13 cellular contexts compared by ENCODE assay signal in the genomic region with DNA sequence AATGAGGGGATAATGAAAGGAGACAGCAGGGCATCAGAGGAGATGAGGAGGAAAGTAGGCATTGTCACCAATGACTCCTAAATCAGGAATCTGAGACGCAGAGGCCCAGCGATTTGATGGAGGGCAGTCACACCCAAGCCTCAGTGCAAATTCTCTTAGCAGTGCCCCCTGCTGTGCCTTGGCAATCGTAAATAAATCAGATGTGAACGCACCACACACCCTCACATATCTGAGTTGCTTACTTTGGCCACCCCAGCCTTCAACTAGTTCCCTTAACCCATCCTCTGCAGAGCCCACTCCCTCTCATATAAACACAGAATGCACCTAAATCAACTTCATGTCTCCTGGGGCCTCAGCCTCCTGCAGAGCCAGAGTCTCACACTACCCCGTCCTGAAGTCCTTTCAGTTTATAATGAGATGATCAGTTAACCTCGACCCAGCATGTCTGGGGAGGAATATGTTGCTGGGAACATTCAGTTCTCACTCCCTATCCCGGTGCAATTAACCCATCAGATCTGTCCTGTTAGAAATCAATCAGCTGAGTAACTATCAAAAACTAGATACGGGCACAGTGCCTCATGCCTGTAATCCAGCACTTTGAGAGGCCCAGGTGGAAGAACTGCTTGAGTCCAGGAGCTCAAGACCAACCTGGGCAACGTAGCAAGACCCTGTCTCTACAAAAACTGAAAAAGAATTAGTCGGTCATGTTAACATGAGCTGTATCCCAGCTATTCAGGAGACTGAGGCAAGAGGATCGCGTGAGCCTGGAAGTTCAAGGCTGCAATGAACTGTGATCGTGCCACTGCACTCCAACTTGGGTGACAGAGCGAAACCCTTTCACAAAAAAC.
DNase-seq lines count a peak whose midpoint lies in the region; ATAC-seq and TF ChIP-seq lines count a peak whose summit lies in the region.
"Had no signal": no experiment of that assay in that cellular context is flagged by ENCODE, and none has a peak within 500 bp of the region (broad histone marks: within the 10 kb centered on the region; RNA-seq: fewer than 3 reads in every experiment).

No MANE protein-coding gene starts in this region.

- H3K27me3 Mint-ChIP-seq in endodermal cell (ENCODE audit: insufficient read depth), result no peaks in the 10 kb centered on the region
- H3K27me3 Mint-ChIP-seq: activated naive CD4-positive, alpha-beta T cell treated with anti-CD3 and anti-CD28 coated beads, Interleukin-2, amount 50 U/mL, for 24 hours; naive B cell had no signal

- peaks cover 8% of the 10 kb centered on the region for H3K4me1 Mint-ChIP-seq in endodermal cell

- no peaks in the 10 kb centered on the region for H3K36me3 Mint-ChIP-seq in endodermal cell (ENCODE audit: low read depth)

- DNase-seq in 8988T (peak; percentile 29), NCI-H774 (lab: John Stamatoyannopoulos, UW) (peak; percentile 14), endodermal cell (peak; percentile 79), T-helper 2 cell (no peak), caudate nucleus (lab: John Stamatoyannopoulos, UW) (no peak), GOT3 (lab: John Stamatoyannopoulos, UW) (no peak)
- DNase-seq in activated effector memory CD4-positive, alpha-beta T cell treated with Interleukin-2 at 50 U/mL for 16 hours, result no peak
- DNase-seq: activated CD4-positive, alpha-beta T cell treated with anti-CD3 and anti-CD28 coated beads, Interleukin-2, amount 50 U/mL, for 48 hours; naive B cell; NCI-H1436; SHP77 treated with DMSO at 0.1 percent for 48 hours had no signal

- no peak overlapping the region for H3K9ac ChIP-seq in endodermal cell (ENCODE audit: extremely low read depth, low read length, poor library complexity, severe bottlenecking)

- H3K27ac ChIP-seq in endodermal cell (ENCODE audit: low read depth, low read length) (peak overlapping the region; percentile 6), caudate nucleus (ENCODE audit: low read depth, low read length) (no peak overlapping the region)

- TF ChIP-seq CTCF in endodermal cell (conservative IDR thresholded peaks at IDR 0.05), result no peak

- H3K4me3 Mint-ChIP-seq in endodermal cell, result no peak overlapping the region
- H3K4me3 Mint-ChIP-seq: activated naive CD4-positive, alpha-beta T cell treated with anti-CD3 and anti-CD28 coated beads, Interleukin-2, amount 50 U/mL, for 24 hours had no signal

- peak; percentile 3 for ATAC-seq in GM18868 (IDR thresholded peaks at IDR 0.05; ENCODE audit: unreplicated experiment)

- no peak overlapping the region for H3K27ac Mint-ChIP-seq in endodermal cell
- H3K27ac Mint-ChIP-seq: activated naive CD4-positive, alpha-beta T cell treated with anti-CD3 and anti-CD28 coated beads, Interleukin-2, amount 50 U/mL, for 24 hours had no signal

- H3K9me3 Mint-ChIP-seq in endodermal cell, result peaks cover 4% of the 10 kb centered on the region
- H3K9me3 Mint-ChIP-seq: activated naive CD4-positive, alpha-beta T cell treated with anti-CD3 and anti-CD28 coated beads, Interleukin-2, amount 50 U/mL, for 24 hours had no signal

- no peaks in the 10 kb centered on the region for H3K36me3 ChIP-seq in endodermal cell (ENCODE audit: control insufficient read depth, insufficient read depth, low read length)

- H3K4me3 ChIP-seq in endodermal cell (ENCODE audit: low read length), result no peak overlapping the region

- 69% methylated on average over 13 to 14 of the region's 14 CpGs for WGBS in endodermal cell (ENCODE audit: insufficient coverage in 1 of 2, insufficient read length in 1 of 2), 2 experiments

- peaks cover 6% of the 10 kb centered on the region for H3K9me3 ChIP-seq in endodermal cell (ENCODE audit: control insufficient read depth, low read length)

- H3K27me3 ChIP-seq in endodermal cell (ENCODE audit: control insufficient read depth, insufficient read depth, low read length, poor library complexity, severe bottlenecking), result no peaks in the 10 kb centered on the region

- no peaks in the 10 kb centered on the region for H3K4me1 ChIP-seq in endodermal cell (ENCODE audit: control insufficient read depth, insufficient read depth, low read length)

Comparison
In these comparisons a context has a peak if more than half of its experiments do, and no peak if none do; other contexts are left out.
1. DNase-seq: peak in 8988T (single experiment), NCI-H774 (single experiment) and endodermal cell (single experiment); none in T-helper 2 cell (0 of 5), caudate nucleus (0 of 61), activated effector memory CD4-positive, alpha-beta T cell treated with Interleukin-2 at 50 U/mL for 16 hours (single experiment) and GOT3 (single experiment).